Comparison of ENCODE assay signal across 1 cellular context in the genomic region with DNA sequence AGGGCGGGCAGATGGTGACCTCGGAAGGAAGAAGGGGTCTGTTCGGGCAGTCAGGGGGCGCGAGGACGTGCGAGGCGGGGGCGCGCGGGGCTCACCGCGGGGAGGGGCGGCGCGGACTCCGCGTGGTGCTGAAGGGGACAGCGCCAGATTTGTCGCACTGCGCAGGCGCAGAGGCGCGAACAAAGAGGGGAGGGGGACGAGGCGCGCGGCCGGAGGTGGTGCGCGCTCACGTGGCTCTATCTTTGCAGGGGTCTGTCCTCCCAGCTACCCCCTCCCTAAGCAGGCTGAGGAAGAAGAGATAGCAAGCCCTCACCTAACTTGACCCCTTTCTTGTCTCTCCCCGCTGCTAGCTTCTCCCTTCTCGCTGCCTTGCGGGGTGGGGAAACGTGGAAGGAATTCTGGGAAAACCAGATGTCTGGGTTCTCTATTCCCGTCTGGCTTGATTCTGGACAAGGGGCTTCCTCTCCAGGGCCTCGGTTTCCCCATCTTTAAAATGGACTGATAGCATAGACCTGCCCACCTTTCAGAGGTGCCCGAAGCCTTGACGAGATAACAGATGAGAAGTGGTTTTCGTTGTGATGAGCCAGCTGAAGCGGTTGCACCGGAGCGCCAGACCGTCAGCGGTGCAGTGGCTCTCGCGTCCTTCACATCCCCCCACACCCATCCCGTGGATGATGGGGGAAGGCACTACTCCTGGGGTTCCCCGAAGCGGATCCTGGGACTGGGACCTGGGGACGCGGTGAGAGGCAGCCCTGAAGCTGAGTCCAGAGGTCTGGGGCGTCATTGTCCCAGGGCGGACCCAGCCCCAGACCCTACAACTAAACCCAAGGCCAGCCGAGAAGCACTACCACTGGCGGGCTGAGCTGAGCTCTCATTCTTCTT.
TF ChIP-seq lines count a peak whose summit lies in the region.

No MANE protein-coding gene starts in this region.

TF ChIP-seq in HepG2, 621 proteins besides CTCF, POLR2A, EP300 and RAD21 (continued from another document):
- TF ChIP-seq TFDP1 (CRISPR knock-in tag; IDR thresholded peaks at IDR 0.05; ENCODE audit: borderline replicate concordance): 0 out of 2 replicates have a peak, but pooled peaks have one; percentile 16
